Comparison of ENCODE assay signal across 8 cellular contexts in genomic region chr4:38319456-38320348, GRCh38.
DNase-seq lines count a peak whose midpoint lies in the region; ATAC-seq and TF ChIP-seq lines count a peak whose summit lies in the region.

No MANE protein-coding gene starts in this region.

- peak; percentile 46 for ATAC-seq in GM19035 (IDR thresholded peaks at IDR 0.05; ENCODE audit: unreplicated experiment)
- ATAC-seq in HG03439 (IDR thresholded peaks at IDR 0.05; ENCODE audit: unreplicated experiment): peak; percentile 60
- ATAC-seq in right lobe of liver: peak; percentile 88 to 93 (median 90)

- H3K27ac ChIP-seq in coronary artery: peak overlapping the region; percentile 70 to 80
- H3K27ac ChIP-seq in right lobe of liver: peak overlapping the region; percentile 73 to 81 (median 74)

- CTCF ChIA-PET in AG04449 (lab: Yijun Ruan, JAX): interaction anchor here (0.7 to 6.7 kb wide), 40 partner anchors 9 to 412 kb away, joined by 3 to 64 read pairs (median 4); no protein-coding TSS in a partner anchor
- CTCF ChIA-PET in activated CD4-positive, alpha-beta T cell treated with anti-CD3 and anti-CD28 coated beads, Interleukin-2, amount 10 ng/mL, durations not matched to agents 7 days and 5 days (lab: Charles Lee): interaction anchor here (0.5 to 2.1 kb wide), 26 partner anchors 9 to 415 kb away, joined by 3 to 8 read pairs (median 4); no protein-coding TSS in a partner anchor

- H3K27me3 Mint-ChIP-seq in activated CD4-positive, alpha-beta T cell treated with anti-CD3 and anti-CD28 coated beads, Interleukin-2, amount 10 ng/mL, durations not matched to agents 7 days and 5 days: peaks cover 1% of the 10 kb centered on the region

- H3K9me3 Mint-ChIP-seq in activated CD4-positive, alpha-beta T cell treated with anti-CD3 and anti-CD28 coated beads, Interleukin-2, amount 10 ng/mL, durations not matched to agents 7 days and 5 days: peaks cover 12% of the 10 kb centered on the region

- DNase-seq in AG04449 (ENCODE audit: low read depth, low spot score): peak; percentile 40
- DNase-seq in NCI-H526 treated with DMSO at 0.1 percent for 48 hours (lab: John Stamatoyannopoulos, UW): peak; percentile 50
- DNase-seq in activated CD4-positive, alpha-beta T cell treated with anti-CD3 and anti-CD28 coated beads, Interleukin-2, amount 10 ng/mL, durations not matched to agents 7 days and 5 days: peak; percentile 93
- peak; percentile 98 for DNase-seq in coronary artery (ENCODE audit: low spot score)
- peak; percentile 91 to 97 (median 95) for DNase-seq in right lobe of liver
- peak; percentile 97 to 100 for DNase-seq in stimulated activated CD4-positive, alpha-beta T cell treated with anti-CD3 and anti-CD28 coated beads, Interleukin-2, amount 100 ng/mL, for 48 hours

- peaks cover 0 to 20% (median 8%) of the 10 kb centered on the region in 4 donors for H3K4me1 ChIP-seq in right lobe of liver

- H3K36me3 ChIP-seq in right lobe of liver: no peaks in the 10 kb centered on the region

- H3K27me3 ChIP-seq in right lobe of liver: no peaks in the 10 kb centered on the region

- POLR2A ChIA-PET in AG04449 (lab: Yijun Ruan, JAX): interaction anchor here (0.6 kb wide), 1 partner anchor 78 kb away, joined by 3 read pairs; no protein-coding TSS in a partner anchor
- POLR2A ChIA-PET in activated CD4-positive, alpha-beta T cell treated with anti-CD3 and anti-CD28 coated beads, Interleukin-2, amount 10 ng/mL, durations not matched to agents 7 days and 5 days (lab: Charles Lee): no interaction called here

- no peak overlapping the region for H3K4me3 ChIP-seq in AG04449 (ENCODE audit: low read depth, low read length)
- H3K4me3 ChIP-seq in coronary artery: peak overlapping the region; percentile 49
- peak overlapping the region; percentile 19 to 47 (median 41) for H3K4me3 ChIP-seq in right lobe of liver

- intact Hi-C loops in right lobe of liver (cut with DNase I): loop anchor here (5.0 to 10.0 kb wide), 3 partner anchors 65 to 353 kb away; partner anchors contain the start of gene KLF3 (in 1 of the 2)

- H3K27ac Mint-ChIP-seq in activated CD4-positive, alpha-beta T cell treated with anti-CD3 and anti-CD28 coated beads, Interleukin-2, amount 10 ng/mL, durations not matched to agents 7 days and 5 days: peak overlapping the region; percentile 96

- H3K9me3 ChIP-seq in right lobe of liver: no peaks in the 10 kb centered on the region

- H3K4me1 Mint-ChIP-seq in activated CD4-positive, alpha-beta T cell treated with anti-CD3 and anti-CD28 coated beads, Interleukin-2, amount 10 ng/mL, durations not matched to agents 7 days and 5 days: peaks cover 51% of the 10 kb centered on the region

- no peak for TF ChIP-seq POLR2A in right lobe of liver (IDR thresholded peaks at IDR 0.05)

- TF ChIP-seq CTCF in AG04449 (IDR thresholded peaks at IDR 0.05; ENCODE audit: insufficient read depth, low read length, missing control alignments) (peak; percentile 98), coronary artery (IDR thresholded peaks at IDR 0.05) (peak; percentile 93), right lobe of liver (IDR thresholded peaks at IDR 0.05) (peak; percentile 98)

- H3K4me3 Mint-ChIP-seq in activated CD4-positive, alpha-beta T cell treated with anti-CD3 and anti-CD28 coated beads, Interleukin-2, amount 10 ng/mL, durations not matched to agents 7 days and 5 days: peak overlapping the region; percentile 75

- H3K36me3 Mint-ChIP-seq in activated CD4-positive, alpha-beta T cell treated with anti-CD3 and anti-CD28 coated beads, Interleukin-2, amount 10 ng/mL, durations not matched to agents 7 days and 5 days (ENCODE audit: low read depth): peaks cover 10% of the 10 kb centered on the region

- WGBS in right lobe of liver (ENCODE audit: insufficient coverage, low coverage, low lambda C conversion rate, missing lambda C conversion rate): 12% methylated on average over 17 of the region's 17 CpGs

Comparison
In these comparisons a context has a peak if more than half of its experiments do, and no peak if none do; other contexts are left out.
1. DNase-seq: peak in every context shown above with its lines; median percentile 98 in stimulated activated CD4-positive, alpha-beta T cell treated with anti-CD3 and anti-CD28 coated beads, Interleukin-2, amount 100 ng/mL, for 48 hours; 98 in coronary artery; 95 in right lobe of liver; 93 in activated CD4-positive, alpha-beta T cell treated with anti-CD3 and anti-CD28 coated beads, Interleukin-2, amount 10 ng/mL, durations not matched to agents 7 days and 5 days; 50 in NCI-H526 treated with DMSO at 0.1 percent for 48 hours; 40 in AG04449.